Comparison of ENCODE assay signal across 13 cellular contexts in the genomic region with DNA sequence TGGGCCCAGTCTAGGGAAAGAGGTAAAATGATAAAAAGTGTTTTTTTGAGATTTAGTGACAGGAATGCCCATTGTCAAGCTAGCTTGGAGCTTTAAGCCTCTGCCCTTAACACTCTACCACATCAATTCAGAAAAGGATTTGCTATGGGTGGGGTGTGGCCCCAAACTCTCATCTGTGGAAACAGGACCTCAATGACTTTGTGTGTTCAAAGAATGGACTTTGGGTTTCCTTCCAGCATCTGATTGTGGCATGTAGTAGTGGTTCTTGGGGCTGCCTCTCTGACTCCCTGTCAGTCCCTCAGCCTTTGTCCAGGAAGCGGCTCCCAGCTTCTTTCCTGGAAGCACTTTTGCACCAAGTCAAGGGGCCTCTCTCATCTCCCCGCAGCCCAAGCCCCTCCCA. TPM values are rescaled to one million over a fixed set of nuclear protein-coding genes. Genes with fewer than 3 reads are reported as not detected.
A peak's percentile ranks its signal among the peaks of the same experiment; 100 is the strongest.
DNase-seq lines count a peak whose midpoint lies in the region; ATAC-seq, FAIRE-seq and TF ChIP-seq lines count a peak whose summit lies in the region.
"Had no signal": no experiment of that assay in that cellular context is flagged by ENCODE, and none has a peak within 500 bp of the region (broad histone marks: within the 10 kb centered on the region; RNA-seq: fewer than 3 reads in every experiment).

No MANE protein-coding gene starts in this region.

- no peak for ATAC-seq in activated naive CD8-positive, alpha-beta T cell treated with anti-CD3 and anti-CD28 coated beads, Interleukin-2, amount 10 ng/mL, durations not matched to agents 7 days and 5 days (ENCODE audit: low read depth)
- ATAC-seq in activated naive CD8-positive, alpha-beta T cell treated with anti-CD3 and anti-CD28 coated beads, Interleukin-2, amount 50 U/mL, for 24 hours = no peak
- ATAC-seq in GM12878 (peak; percentile 24), HG03175 (IDR thresholded peaks at IDR 0.05; ENCODE audit: unreplicated experiment) (no peak)

- no peak overlapping the region for H3K4me3 Mint-ChIP-seq in activated naive CD8-positive, alpha-beta T cell treated with anti-CD3 and anti-CD28 coated beads, Interleukin-2, amount 10 ng/mL, durations not matched to agents 7 days and 5 days
- H3K4me3 Mint-ChIP-seq in activated naive CD8-positive, alpha-beta T cell treated with anti-CD3 and anti-CD28 coated beads, Interleukin-2, amount 50 U/mL, for 24 hours = no peak overlapping the region
- H3K4me3 Mint-ChIP-seq in IgD-negative memory B cell = peak overlapping the region in 3 of 4 donors; percentile 43 to 84 (median 54)

- DNase-seq in activated naive CD8-positive, alpha-beta T cell treated with anti-CD3 and anti-CD28 coated beads, Interleukin-2, amount 10 ng/mL, durations not matched to agents 7 days and 5 days = no peak
- DNase-seq in activated naive CD8-positive, alpha-beta T cell treated with anti-CD3 and anti-CD28 coated beads, Interleukin-2, amount 50 U/mL, for 24 hours = no peak
- DNase-seq in GM12878 (ENCODE audit: low read depth, low spot score) = no peak
- no peak for DNase-seq in tibial nerve (ENCODE audit: low spot score in 2 of 2)
- DNase-seq in D341Med (ENCODE audit: low spot score) = no peak
- DNase-seq in D721Med (ENCODE audit: insufficient read length, low spot score) = no peak
- DNase-seq: activated naive CD4-positive, alpha-beta T cell treated with anti-CD3 and anti-CD28 coated beads, Interleukin-2, amount 50 U/mL, for 16 hours; colonic mucosa; NCI-H446 treated with DMSO at 0.1 percent for 48 hours; SHP77; thyroid gland had no signal

- CTCF ChIA-PET in GM12878 (lab: Yijun Ruan, JAX) = interaction anchor here (1.4 to 50.9 kb wide), 4 partner anchors 9 to 71 kb away, joined by 5 to 939 read pairs (median 74); no protein-coding TSS in a partner anchor

- H3K4me1 Mint-ChIP-seq in activated naive CD8-positive, alpha-beta T cell treated with anti-CD3 and anti-CD28 coated beads, Interleukin-2, amount 10 ng/mL, durations not matched to agents 7 days and 5 days = peaks cover 22% of the 10 kb centered on the region
- H3K4me1 Mint-ChIP-seq in activated naive CD8-positive, alpha-beta T cell treated with anti-CD3 and anti-CD28 coated beads, Interleukin-2, amount 50 U/mL, for 24 hours = peaks cover 24% of the 10 kb centered on the region
- peaks cover 28 to 31% (median 28%) of the 10 kb centered on the region in 3 donors for H3K4me1 Mint-ChIP-seq in IgD-negative memory B cell

- TF ChIP-seq POLR2A in GM12878 (IDR thresholded peaks at IDR 0.05; ENCODE audit: low read depth, low read length) (no peak), tibial nerve (IDR thresholded peaks at IDR 0.05) (no peak)

- 6% methylated on average over 2 of the region's 2 CpGs for WGBS in GM12878 (ENCODE audit: insufficient coverage, insufficient replicate concordance, low lambda C conversion rate, missing lambda C conversion rate)
- 74 to 83% methylated on average over 2 of the region's 2 CpGs for WGBS in tibial nerve, 2 donors

- H3K27me3 Mint-ChIP-seq in activated naive CD8-positive, alpha-beta T cell treated with anti-CD3 and anti-CD28 coated beads, Interleukin-2, amount 10 ng/mL, durations not matched to agents 7 days and 5 days = no peaks in the 10 kb centered on the region
- no peaks in the 10 kb centered on the region for H3K27me3 Mint-ChIP-seq in activated naive CD8-positive, alpha-beta T cell treated with anti-CD3 and anti-CD28 coated beads, Interleukin-2, amount 50 U/mL, for 24 hours
- H3K27me3 Mint-ChIP-seq in IgD-negative memory B cell = no peaks in the 10 kb centered on the region

- intact Hi-C loops in GM12878 (cut with micrococcal nuclease; ENCODE audit: unreplicated experiment) = no loop called here

- H3K9me3 ChIP-seq in GM12878 (replicated peaks; ENCODE audit: control insufficient read depth, insufficient read depth, low read length) (no peaks in the 10 kb centered on the region), tibial nerve (no peaks in the 10 kb centered on the region)
- H3K9me3 ChIP-seq: colonic mucosa, thyroid gland had no signal

- H3K79me2 ChIP-seq in GM12878 (ENCODE audit: control insufficient read depth, insufficient read depth, low read length) = no peaks in the 10 kb centered on the region

- H3K4me2 ChIP-seq in GM12878 (ENCODE audit: control insufficient read depth, insufficient read depth) = peak overlapping the region; percentile 71

- in situ Hi-C loops in GM12878 (cut with MboI) = no loop called here

- no peaks in the 10 kb centered on the region for H4K20me1 ChIP-seq in GM12878 (ENCODE audit: control insufficient read depth, insufficient read depth)

- no peaks in the 10 kb centered on the region for H3K36me3 ChIP-seq in GM12878 (ENCODE audit: control insufficient read depth in 2 of 2, insufficient read depth in 2 of 2, low read length in 1 of 2)
- no peaks in the 10 kb centered on the region for H3K36me3 ChIP-seq in tibial nerve
- H3K36me3 ChIP-seq: colonic mucosa, thyroid gland had no signal

- H3K4me3 ChIP-seq in GM12878 (peak overlapping the region; percentile 40; the same call in 1 of the 2 replicates), tibial nerve (no peak overlapping the region)
- H3K4me3 ChIP-seq: colonic mucosa, thyroid gland had no signal

- H3K27ac ChIP-seq in GM12878 (ENCODE audit: control insufficient read depth, insufficient read depth) (peak overlapping the region; percentile 63), tibial nerve (peak overlapping the region in 3 of 4 donors; percentile 6 to 50 (median 31))
- H3K27ac ChIP-seq: colonic mucosa, thyroid gland had no signal

- H3K36me3 Mint-ChIP-seq in activated naive CD8-positive, alpha-beta T cell treated with anti-CD3 and anti-CD28 coated beads, Interleukin-2, amount 10 ng/mL, durations not matched to agents 7 days and 5 days = peaks cover 2% of the 10 kb centered on the region
- H3K36me3 Mint-ChIP-seq in activated naive CD8-positive, alpha-beta T cell treated with anti-CD3 and anti-CD28 coated beads, Interleukin-2, amount 50 U/mL, for 24 hours (ENCODE audit: low read depth) = no peaks in the 10 kb centered on the region
- H3K36me3 Mint-ChIP-seq in IgD-negative memory B cell = no peaks in the 10 kb centered on the region

- FAIRE-seq in GM12878 (lab: Jason Lieb, UNC) (no peak), D721Med (lab: Jason Lieb, UNC) (no peak)

- BruUV-seq in GM12878 (replicated peaks; lab: Mats Ljungman, UMichigan) = no TSS peak

- SMC1A ChIA-PET in GM12878 (lab: Charles Lee; ENCODE audit: uncharacterized antibody, unreplicated experiment) = interaction anchor here (0.9 to 15.3 kb wide), 8 partner anchors 12 to 431 kb away, joined by 3 to 234 read pairs (median 10); no protein-coding TSS in a partner anchor

- TF ChIP-seq EP300 in GM12878 (IDR thresholded peaks at IDR 0.05; ENCODE audit: borderline replicate concordance in 1 of 2, control insufficient read depth in 1 of 2, low read depth in 2 of 2, low read length in 2 of 2) = no peak
- no peak for TF ChIP-seq EP300 in tibial nerve (IDR thresholded peaks at IDR 0.05)

- POLR2A ChIA-PET in activated naive CD8-positive, alpha-beta T cell treated with anti-CD3 and anti-CD28 coated beads, Interleukin-2, amount 10 ng/mL, durations not matched to agents 7 days and 5 days (lab: Charles Lee) = interaction anchor here (1.5 kb wide), 1 partner anchor 15 kb away, joined by 6 read pairs; no protein-coding TSS in a partner anchor
- POLR2A ChIA-PET in GM12878 (lab: Charles Lee) = interaction anchor here (0.6 to 4.9 kb wide), 6 partner anchors 9 to 250 kb away, joined by 3 to 84 read pairs (median 4); no protein-coding TSS in a partner anchor

- H3K4me1 ChIP-seq in GM12878 (ENCODE audit: control insufficient read depth, insufficient read depth, low read length) (peaks cover 36% of the 10 kb centered on the region), tibial nerve (peaks cover 0 to 23% (median 4%) of the 10 kb centered on the region in 4 donors)
- H3K4me1 ChIP-seq: colonic mucosa had no signal

- no peak for TF ChIP-seq RAD21 in GM12878 (IDR thresholded peaks at IDR 0.05; ENCODE audit: insufficient read depth, low read depth, low read length)

- H2AFZ ChIP-seq in GM12878 (ENCODE audit: control insufficient read depth, low read depth, low read length) = peak overlapping the region; percentile 9

- RAD21 ChIA-PET in GM12878 (lab: Charles Lee; ENCODE audit: unreplicated experiment) = interaction anchor here (0.7 to 8.8 kb wide), 10 partner anchors 8 to 51 kb away, joined by 3 to 119 read pairs (median 4); no protein-coding TSS in a partner anchor

- H3K9me3 Mint-ChIP-seq in activated naive CD8-positive, alpha-beta T cell treated with anti-CD3 and anti-CD28 coated beads, Interleukin-2, amount 10 ng/mL, durations not matched to agents 7 days and 5 days = peaks cover 1% of the 10 kb centered on the region
- H3K9me3 Mint-ChIP-seq in activated naive CD8-positive, alpha-beta T cell treated with anti-CD3 and anti-CD28 coated beads, Interleukin-2, amount 50 U/mL, for 24 hours = no peaks in the 10 kb centered on the region
- peaks cover 0 to 2% (median 0%) of the 10 kb centered on the region in 3 donors for H3K9me3 Mint-ChIP-seq in IgD-negative memory B cell

- TF ChIP-seq CTCF in GM12878 (IDR thresholded peaks at IDR 0.05 in 2 of 3, conservative IDR thresholded peaks at IDR 0.05 in 1 of 3; ENCODE audit: control insufficient read depth in 2 of 3, extremely low read depth in 1 of 3, insufficient read depth in 1 of 3, low read depth in 3 of 3, low read length in 3 of 3) = no peak
- TF ChIP-seq CTCF in tibial nerve (IDR thresholded peaks at IDR 0.05) = no peak
- no peak for TF ChIP-seq CTCF in D721Med (IDR thresholded peaks at IDR 0.05; ENCODE audit: insufficient read depth, missing control alignments)

- peak overlapping the region; percentile 46; the same call in 1 of the 2 replicates for H3K9ac ChIP-seq in GM12878 (ENCODE audit: control insufficient read depth, insufficient read depth, low read length)

- H3K27me3 ChIP-seq in GM12878 (replicated peaks in 1 of 2; ENCODE audit: control insufficient read depth in 2 of 2, insufficient read depth in 2 of 2, low read length in 1 of 2) (no peaks in the 10 kb centered on the region), tibial nerve (no peaks in the 10 kb centered on the region)
- H3K27me3 ChIP-seq: colonic mucosa, thyroid gland had no signal

- H3K27ac Mint-ChIP-seq in activated naive CD8-positive, alpha-beta T cell treated with anti-CD3 and anti-CD28 coated beads, Interleukin-2, amount 10 ng/mL, durations not matched to agents 7 days and 5 days = peak overlapping the region; percentile 45
- no peak overlapping the region for H3K27ac Mint-ChIP-seq in activated naive CD8-positive, alpha-beta T cell treated with anti-CD3 and anti-CD28 coated beads, Interleukin-2, amount 50 U/mL, for 24 hours
- peak overlapping the region; percentile 60 to 80 (median 61) for H3K27ac Mint-ChIP-seq in IgD-negative memory B cell

RNA-seq across cellular contexts. Expression of a gene that starts 56.1 kb away (rescaled TPM):
- total RNA-seq in activated naive CD8-positive, alpha-beta T cell treated with anti-CD3 and anti-CD28 coated beads, Interleukin-2, amount 10 ng/mL, durations not matched to agents 7 days and 5 days = 100 to 1,000 TPM; 276 to 280 TPM
- polyA plus RNA-seq in IgD-negative memory B cell = 107 TPM
- 786 and 840 TPM in 2 replicates for total RNA-seq in GM12878 (2013; cell fraction: nucleolus; rRNA removed)
- total RNA-seq in GM12878 (2014; rRNA removed) = 173 and 180 TPM in 2 replicates
- 125 and 134 TPM in 2 replicates for total RNA-seq in GM12878 (2014; rRNA removed; fragmentation: Illumina TruSeq; extraction: Trizol)
- total RNA-seq in GM12878 (2021) = 105 and 107 TPM in 2 replicates
- 92.3 TPM for polyA plus RNA-seq in GM12878 (2011; ENCODE audit: low read depth)
- polyA plus RNA-seq in GM12878 (2011; rRNA removed) = 174 and 236 TPM in 2 replicates
- 54.9 and 72.4 TPM in 2 replicates for polyA plus RNA-seq in GM12878 (2011; cell fraction: cytosol; rRNA removed)
- polyA plus RNA-seq in GM12878 (2011; cell fraction: nucleus; rRNA removed) = 732 and 1,003 TPM in 2 replicates
- polyA plus RNA-seq in GM12878 (2012) = 101 and 129 TPM in 2 replicates
- 119 and 153 TPM in 2 replicates for polyA plus RNA-seq in GM12878 (2014; fragmentation: Illumina TruSeq; extraction: Trizol)
- 10 to 100 TPM; 22.2 to 39.8 TPM for polyA plus RNA-seq in GM12878 (2014; fragmentation: Nextera tagmentation; extraction: Ambion mirVana)
- polyA plus RNA-seq in GM12878 (2014; rRNA removed) = 127 and 135 TPM in 2 replicates
- polyA plus RNA-seq in GM12878 (2016; fragmentation: Nextera tagmentation; extraction: Ambion mirVana) = 100 to 1,000 TPM in 1 of 2 experiments, 10 to 100 TPM in 1; 85.1 to 111 TPM
- polyA minus RNA-seq in GM12878 (2011; rRNA and poly(A)+ RNA removed) = 159 and 190 TPM in 2 replicates
- 50.1 and 54.2 TPM in 2 replicates for polyA minus RNA-seq in GM12878 (2011; cell fraction: cytosol; rRNA and poly(A)+ RNA removed)
- polyA minus RNA-seq in GM12878 (2011; cell fraction: nucleus; rRNA and poly(A)+ RNA removed) = 1,045 and 1,316 TPM in 2 replicates
- total RNA-seq in tibial nerve = 100 to 1,000 TPM; 176 to 239 (median 239) TPM

Comparison
In these comparisons a context has a peak if more than half of its experiments do, and no peak if none do; other contexts are left out.
1. H3K4me3 Mint-ChIP-seq: peak in IgD-negative memory B cell (3 of 4); none in activated naive CD8-positive, alpha-beta T cell treated with anti-CD3 and anti-CD28 coated beads, Interleukin-2, amount 10 ng/mL, durations not matched to agents 7 days and 5 days (single experiment) and activated naive CD8-positive, alpha-beta T cell treated with anti-CD3 and anti-CD28 coated beads, Interleukin-2, amount 50 U/mL, for 24 hours (single experiment).